1 cellular context compared by ENCODE assay signal in genomic region chr3:197750396-197750831, GRCh38.
TF ChIP-seq lines count a peak whose summit lies in the region.

No MANE protein-coding gene starts in this region.

TF ChIP-seq in HEK293, 187 proteins besides CTCF, POLR2A, EP300 and RAD21 (continued from another document):
- TF ChIP-seq ZNF302 (tag by site-specific recombination; IDR thresholded peaks at IDR 0.05; ENCODE audit: low read depth) (no peak), ZBTB8A (tag by site-specific recombination; IDR thresholded peaks at IDR 0.05) (peak; percentile 32), PRDM1 (tag by site-specific recombination; IDR thresholded peaks at IDR 0.05) (peak; percentile 6; the same call in 1 of the 2 replicates), ZNF133 (tag by site-specific recombination; IDR thresholded peaks at IDR 0.05) (no peak), ZBTB26 (tag by site-specific recombination; optimal IDR thresholded peaks at IDR 0.05) (peak; percentile 76)
